ENCODE assay signal across 1 cellular context in the genomic region with DNA sequence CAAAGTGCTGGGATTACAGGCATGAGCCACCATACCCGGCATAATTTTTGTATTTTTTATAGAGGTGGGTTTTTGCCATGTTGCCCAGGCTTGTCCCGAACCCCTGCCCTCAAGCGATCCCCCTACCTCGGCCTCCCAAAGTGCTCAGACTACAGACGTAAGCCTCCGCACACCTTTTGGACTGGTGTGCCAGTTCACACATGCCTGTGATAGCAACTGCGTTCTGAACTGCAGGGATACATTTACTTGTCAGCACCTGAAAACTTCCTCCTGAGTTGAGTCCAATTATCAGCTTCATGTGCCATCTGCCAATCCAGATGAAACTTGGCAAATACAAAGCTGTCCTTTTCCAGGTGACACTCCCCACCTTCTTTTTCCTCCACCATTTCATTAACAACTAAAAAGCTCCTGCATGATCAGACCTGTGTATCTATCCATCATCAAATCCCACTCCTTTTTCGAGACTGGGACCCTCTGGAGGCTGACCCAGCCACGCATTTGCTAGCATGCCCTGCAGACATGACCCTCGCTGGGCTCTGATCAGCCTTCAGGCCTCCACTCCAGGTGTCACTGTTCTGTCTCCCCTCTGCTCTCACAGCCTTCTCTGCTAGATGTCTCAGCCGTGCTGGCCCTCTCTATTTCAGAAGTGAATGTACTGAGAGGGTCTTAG.
TF ChIP-seq lines count a peak whose summit lies in the region.

No MANE protein-coding gene starts in this region.

TF ChIP-seq in HepG2, 621 proteins besides CTCF, POLR2A, EP300 and RAD21:
- TF ChIP-seq ZNF24 (IDR thresholded peaks at IDR 0.05): no peak
- TF ChIP-seq, protein P1, sequence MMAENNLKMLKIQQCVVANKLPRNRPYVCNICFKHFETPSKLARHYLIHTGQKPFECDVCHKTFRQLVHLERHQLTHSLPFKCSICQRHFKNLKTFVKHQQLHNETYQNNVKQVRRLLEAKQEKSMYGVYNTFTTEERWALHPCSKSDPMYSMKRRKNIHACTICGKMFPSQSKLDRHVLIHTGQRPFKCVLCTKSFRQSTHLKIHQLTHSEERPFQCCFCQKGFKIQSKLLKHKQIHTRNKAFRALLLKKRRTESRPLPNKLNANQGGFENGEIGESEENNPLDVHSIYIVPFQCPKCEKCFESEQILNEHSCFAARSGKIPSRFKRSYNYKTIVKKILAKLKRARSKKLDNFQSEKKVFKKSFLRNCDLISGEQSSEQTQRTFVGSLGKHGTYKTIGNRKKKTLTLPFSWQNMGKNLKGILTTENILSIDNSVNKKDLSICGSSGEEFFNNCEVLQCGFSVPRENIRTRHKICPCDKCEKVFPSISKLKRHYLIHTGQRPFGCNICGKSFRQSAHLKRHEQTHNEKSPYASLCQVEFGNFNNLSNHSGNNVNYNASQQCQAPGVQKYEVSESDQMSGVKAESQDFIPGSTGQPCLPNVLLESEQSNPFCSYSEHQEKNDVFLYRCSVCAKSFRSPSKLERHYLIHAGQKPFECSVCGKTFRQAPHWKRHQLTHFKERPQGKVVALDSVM (CRISPR knock-in tag; IDR thresholded peaks at IDR 0.05): peak; percentile 50; the same call in 1 of the 2 replicates
